ENCODE assay signal across 1 cellular context in the genomic region with DNA sequence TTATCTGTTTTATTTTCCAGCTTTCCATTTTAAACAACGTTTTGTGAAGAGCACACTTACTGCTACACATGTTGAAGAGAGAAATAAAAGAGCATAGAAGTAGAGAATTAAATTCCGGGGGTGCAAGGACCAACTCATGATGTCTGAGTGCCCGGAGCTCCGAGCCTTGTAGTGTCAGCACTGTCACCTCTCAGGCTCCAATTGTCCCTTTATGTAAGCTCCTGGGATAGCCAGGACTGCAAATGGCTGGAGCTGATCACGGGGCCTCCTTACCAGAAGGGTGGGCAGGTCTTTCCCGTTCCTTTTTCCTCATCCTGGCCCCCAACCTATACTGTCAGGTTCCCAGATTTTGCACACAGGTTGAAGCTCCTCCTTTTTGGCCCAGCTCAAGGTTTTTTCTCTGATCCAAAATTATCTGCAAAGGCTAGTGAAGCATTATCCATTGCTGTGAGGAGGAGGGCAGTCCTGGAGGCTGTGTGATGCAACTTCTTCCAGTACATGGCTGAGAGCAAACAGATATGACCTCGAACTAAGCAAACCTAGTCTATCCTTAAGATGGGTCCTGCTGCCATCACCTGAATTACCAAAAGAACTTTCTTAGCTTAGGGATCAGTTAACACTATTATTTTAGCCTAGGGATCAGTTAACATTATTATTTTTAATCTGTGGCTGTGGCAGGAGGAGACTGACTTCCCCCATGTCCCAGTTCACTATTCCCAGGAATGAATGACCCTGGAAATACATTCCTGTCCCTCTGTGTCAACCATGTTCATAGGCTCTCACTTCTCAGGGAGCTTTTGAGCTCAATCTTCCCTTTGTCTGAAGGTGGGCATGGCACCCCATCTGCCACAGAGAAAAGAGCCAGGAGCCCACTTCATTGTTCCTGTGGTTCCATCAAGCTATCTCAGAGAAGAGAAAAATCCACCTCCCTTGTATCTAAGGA.
TF ChIP-seq lines count a peak whose summit lies in the region.

Gene FGG (minus strand): TSS at position 185 of the 943 bp plus-strand sequence. CDS start 47 bp downstream, at position 138.

TF ChIP-seq in HepG2, 621 proteins besides CTCF, POLR2A, EP300 and RAD21 (continued from another document and continues in another):
- TF ChIP-seq MLX (CRISPR knock-in tag; IDR thresholded peaks at IDR 0.05) (0 out of 2 replicates have a peak, but pooled peaks have one; percentile 29), MTA1 (CRISPR knock-in tag; IDR thresholded peaks at IDR 0.05; ENCODE audit: borderline replicate concordance) (no peak), SNAPC2 (CRISPR knock-in tag; IDR thresholded peaks at IDR 0.05) (no peak), SMAD9 (CRISPR knock-in tag; IDR thresholded peaks at IDR 0.05) (no peak), CBX5 (CRISPR knock-in tag; IDR thresholded peaks at IDR 0.05; ENCODE audit: borderline replicate concordance) (0 out of 2 replicates have a peak, but pooled peaks have one; percentile 26), ZNF343 (CRISPR knock-in tag; IDR thresholded peaks at IDR 0.05) (no peak), SOX6 (IDR thresholded peaks at IDR 0.05) (no peak), SOX6 (CRISPR knock-in tag; IDR thresholded peaks at IDR 0.05) (peak; percentile 88), PPARG (CRISPR knock-in tag; conservative IDR thresholded peaks at IDR 0.05) (no peak), RAD51 (IDR thresholded peaks at IDR 0.05; ENCODE audit: borderline replicate concordance) (0 out of 2 replicates have a peak, but pooled peaks have one; percentile 28), ATAD3A (CRISPR knock-in tag; IDR thresholded peaks at IDR 0.05) (no peak), ZNF282 (IDR thresholded peaks at IDR 0.05; ENCODE audit: partially characterized antibody) (no peak), ZNF615 (CRISPR knock-in tag; IDR thresholded peaks at IDR 0.05; ENCODE audit: borderline replicate concordance) (no peak), ZGPAT (CRISPR knock-in tag; IDR thresholded peaks at IDR 0.05) (peak; percentile 83), POLR2AphosphoS5 (IDR thresholded peaks at IDR 0.05; ENCODE audit: low read depth, low read length) (peak; percentile 98), FOXM1 (CRISPR knock-in tag; IDR thresholded peaks at IDR 0.05) (no peak), GZF1 (CRISPR knock-in tag; IDR thresholded peaks at IDR 0.05) (no peak), ZNF670 (CRISPR knock-in tag; IDR thresholded peaks at IDR 0.05; ENCODE audit: borderline replicate concordance) (no peak), KAT2B (IDR thresholded peaks at IDR 0.05; ENCODE audit: borderline replicate concordance, low read depth, low read length) (no peak), NBN (conservative IDR thresholded peaks at IDR 0.05) (no peak), ZNF414 (CRISPR knock-in tag; IDR thresholded peaks at IDR 0.05) (no peak), ZNF616 (CRISPR knock-in tag; IDR thresholded peaks at IDR 0.05; ENCODE audit: low read depth) (no peak), REST (IDR thresholded peaks at IDR 0.05; ENCODE audit: borderline replicate concordance in 1 of 2, low read depth in 1 of 2, low read length in 2 of 2) (peak in 1 of 2 experiments; percentile 76; a peak in 1 of 4 replicates), SMYD3 (CRISPR knock-in tag; IDR thresholded peaks at IDR 0.05) (no peak), ZKSCAN5 (CRISPR knock-in tag; IDR thresholded peaks at IDR 0.05) (no peak), ZNF644 (CRISPR knock-in tag; IDR thresholded peaks at IDR 0.05; ENCODE audit: low read depth) (no peak), HMG20A (CRISPR knock-in tag; IDR thresholded peaks at IDR 0.05; ENCODE audit: borderline replicate concordance) (peak; percentile 72; the same call in 1 of the 2 replicates), SRSF1 (optimal IDR thresholded peaks at IDR 0.05; ENCODE audit: low read depth, low read length) (no peak)
- TF ChIP-seq, protein P1, sequence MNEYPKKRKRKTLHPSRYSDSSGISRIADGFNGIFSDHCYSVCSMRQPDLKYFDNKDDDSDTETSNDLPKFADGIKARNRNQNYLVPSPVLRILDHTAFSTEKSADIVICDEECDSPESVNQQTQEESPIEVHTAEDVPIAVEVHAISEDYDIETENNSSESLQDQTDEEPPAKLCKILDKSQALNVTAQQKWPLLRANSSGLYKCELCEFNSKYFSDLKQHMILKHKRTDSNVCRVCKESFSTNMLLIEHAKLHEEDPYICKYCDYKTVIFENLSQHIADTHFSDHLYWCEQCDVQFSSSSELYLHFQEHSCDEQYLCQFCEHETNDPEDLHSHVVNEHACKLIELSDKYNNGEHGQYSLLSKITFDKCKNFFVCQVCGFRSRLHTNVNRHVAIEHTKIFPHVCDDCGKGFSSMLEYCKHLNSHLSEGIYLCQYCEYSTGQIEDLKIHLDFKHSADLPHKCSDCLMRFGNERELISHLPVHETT (CRISPR knock-in tag; conservative IDR thresholded peaks at IDR 0.05): no peak
- TF ChIP-seq, protein P2, sequence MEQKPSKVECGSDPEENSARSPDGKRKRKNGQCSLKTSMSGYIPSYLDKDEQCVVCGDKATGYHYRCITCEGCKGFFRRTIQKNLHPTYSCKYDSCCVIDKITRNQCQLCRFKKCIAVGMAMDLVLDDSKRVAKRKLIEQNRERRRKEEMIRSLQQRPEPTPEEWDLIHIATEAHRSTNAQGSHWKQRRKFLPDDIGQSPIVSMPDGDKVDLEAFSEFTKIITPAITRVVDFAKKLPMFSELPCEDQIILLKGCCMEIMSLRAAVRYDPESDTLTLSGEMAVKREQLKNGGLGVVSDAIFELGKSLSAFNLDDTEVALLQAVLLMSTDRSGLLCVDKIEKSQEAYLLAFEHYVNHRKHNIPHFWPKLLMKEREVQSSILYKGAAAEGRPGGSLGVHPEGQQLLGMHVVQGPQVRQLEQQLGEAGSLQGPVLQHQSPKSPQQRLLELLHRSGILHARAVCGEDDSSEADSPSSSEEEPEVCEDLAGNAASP (CRISPR knock-in tag; IDR thresholded peaks at IDR 0.05; ENCODE audit: borderline replicate concordance): peak; percentile 89; the same call in 1 of the 2 replicates
- TF ChIP-seq, protein P3, sequence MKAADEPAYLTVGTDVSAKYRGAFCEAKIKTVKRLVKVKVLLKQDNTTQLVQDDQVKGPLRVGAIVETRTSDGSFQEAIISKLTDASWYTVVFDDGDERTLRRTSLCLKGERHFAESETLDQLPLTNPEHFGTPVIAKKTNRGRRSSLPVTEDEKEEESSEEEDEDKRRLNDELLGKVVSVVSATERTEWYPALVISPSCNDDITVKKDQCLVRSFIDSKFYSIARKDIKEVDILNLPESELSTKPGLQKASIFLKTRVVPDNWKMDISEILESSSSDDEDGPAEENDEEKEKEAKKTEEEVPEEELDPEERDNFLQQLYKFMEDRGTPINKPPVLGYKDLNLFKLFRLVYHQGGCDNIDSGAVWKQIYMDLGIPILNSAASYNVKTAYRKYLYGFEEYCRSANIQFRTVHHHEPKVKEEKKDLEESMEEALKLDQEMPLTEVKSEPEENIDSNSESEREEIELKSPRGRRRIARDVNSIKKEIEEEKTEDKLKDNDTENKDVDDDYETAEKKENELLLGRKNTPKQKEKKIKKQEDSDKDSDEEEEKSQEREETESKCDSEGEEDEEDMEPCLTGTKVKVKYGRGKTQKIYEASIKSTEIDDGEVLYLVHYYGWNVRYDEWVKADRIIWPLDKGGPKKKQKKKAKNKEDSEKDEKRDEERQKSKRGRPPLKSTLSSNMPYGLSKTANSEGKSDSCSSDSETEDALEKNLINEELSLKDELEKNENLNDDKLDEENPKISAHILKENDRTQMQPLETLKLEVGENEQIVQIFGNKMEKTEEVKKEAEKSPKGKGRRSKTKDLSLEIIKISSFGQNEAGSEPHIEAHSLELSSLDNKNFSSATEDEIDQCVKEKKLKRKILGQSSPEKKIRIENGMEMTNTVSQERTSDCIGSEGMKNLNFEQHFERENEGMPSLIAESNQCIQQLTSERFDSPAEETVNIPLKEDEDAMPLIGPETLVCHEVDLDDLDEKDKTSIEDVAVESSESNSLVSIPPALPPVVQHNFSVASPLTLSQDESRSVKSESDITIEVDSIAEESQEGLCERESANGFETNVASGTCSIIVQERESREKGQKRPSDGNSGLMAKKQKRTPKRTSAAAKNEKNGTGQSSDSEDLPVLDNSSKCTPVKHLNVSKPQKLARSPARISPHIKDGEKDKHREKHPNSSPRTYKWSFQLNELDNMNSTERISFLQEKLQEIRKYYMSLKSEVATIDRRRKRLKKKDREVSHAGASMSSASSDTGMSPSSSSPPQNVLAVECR (CRISPR knock-in tag; IDR thresholded peaks at IDR 0.05; ENCODE audit: borderline replicate concordance): peak; percentile 62; the same call in 1 of the 2 replicates
- TF ChIP-seq, protein P4, sequence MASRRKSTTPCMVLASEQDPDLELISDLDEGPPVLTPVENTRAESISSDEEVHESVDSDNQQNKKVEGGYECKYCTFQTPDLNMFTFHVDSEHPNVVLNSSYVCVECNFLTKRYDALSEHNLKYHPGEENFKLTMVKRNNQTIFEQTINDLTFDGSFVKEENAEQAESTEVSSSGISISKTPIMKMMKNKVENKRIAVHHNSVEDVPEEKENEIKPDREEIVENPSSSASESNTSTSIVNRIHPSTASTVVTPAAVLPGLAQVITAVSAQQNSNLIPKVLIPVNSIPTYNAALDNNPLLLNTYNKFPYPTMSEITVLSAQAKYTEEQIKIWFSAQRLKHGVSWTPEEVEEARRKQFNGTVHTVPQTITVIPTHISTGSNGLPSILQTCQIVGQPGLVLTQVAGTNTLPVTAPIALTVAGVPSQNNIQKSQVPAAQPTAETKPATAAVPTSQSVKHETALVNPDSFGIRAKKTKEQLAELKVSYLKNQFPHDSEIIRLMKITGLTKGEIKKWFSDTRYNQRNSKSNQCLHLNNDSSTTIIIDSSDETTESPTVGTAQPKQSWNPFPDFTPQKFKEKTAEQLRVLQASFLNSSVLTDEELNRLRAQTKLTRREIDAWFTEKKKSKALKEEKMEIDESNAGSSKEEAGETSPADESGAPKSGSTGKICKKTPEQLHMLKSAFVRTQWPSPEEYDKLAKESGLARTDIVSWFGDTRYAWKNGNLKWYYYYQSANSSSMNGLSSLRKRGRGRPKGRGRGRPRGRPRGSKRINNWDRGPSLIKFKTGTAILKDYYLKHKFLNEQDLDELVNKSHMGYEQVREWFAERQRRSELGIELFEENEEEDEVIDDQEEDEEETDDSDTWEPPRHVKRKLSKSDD (CRISPR knock-in tag; IDR thresholded peaks at IDR 0.05; ENCODE audit: low read depth): peak; percentile 63; the same call in 1 of the 2 replicates
- TF ChIP-seq, protein P5, sequence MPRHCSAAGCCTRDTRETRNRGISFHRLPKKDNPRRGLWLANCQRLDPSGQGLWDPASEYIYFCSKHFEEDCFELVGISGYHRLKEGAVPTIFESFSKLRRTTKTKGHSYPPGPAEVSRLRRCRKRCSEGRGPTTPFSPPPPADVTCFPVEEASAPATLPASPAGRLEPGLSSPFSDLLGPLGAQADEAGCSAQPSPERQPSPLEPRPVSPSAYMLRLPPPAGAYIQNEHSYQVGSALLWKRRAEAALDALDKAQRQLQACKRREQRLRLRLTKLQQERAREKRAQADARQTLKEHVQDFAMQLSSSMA (CRISPR knock-in tag; IDR thresholded peaks at IDR 0.05): no peak
- TF ChIP-seq, protein P6, sequence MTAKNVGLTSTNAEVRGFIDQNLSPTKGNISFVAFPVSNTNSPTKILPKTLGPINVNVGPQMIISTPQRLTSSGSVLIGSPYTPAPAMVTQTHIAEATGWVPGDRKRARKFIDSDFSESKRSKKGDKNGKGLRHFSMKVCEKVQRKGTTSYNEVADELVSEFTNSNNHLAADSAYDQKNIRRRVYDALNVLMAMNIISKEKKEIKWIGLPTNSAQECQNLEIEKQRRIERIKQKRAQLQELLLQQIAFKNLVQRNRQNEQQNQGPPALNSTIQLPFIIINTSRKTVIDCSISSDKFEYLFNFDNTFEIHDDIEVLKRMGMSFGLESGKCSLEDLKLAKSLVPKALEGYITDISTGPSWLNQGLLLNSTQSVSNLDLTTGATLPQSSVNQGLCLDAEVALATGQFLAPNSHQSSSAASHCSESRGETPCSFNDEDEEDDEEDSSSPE (CRISPR knock-in tag; IDR thresholded peaks at IDR 0.05): no peak
